8 cellular contexts compared by ENCODE assay signal in the genomic region with DNA sequence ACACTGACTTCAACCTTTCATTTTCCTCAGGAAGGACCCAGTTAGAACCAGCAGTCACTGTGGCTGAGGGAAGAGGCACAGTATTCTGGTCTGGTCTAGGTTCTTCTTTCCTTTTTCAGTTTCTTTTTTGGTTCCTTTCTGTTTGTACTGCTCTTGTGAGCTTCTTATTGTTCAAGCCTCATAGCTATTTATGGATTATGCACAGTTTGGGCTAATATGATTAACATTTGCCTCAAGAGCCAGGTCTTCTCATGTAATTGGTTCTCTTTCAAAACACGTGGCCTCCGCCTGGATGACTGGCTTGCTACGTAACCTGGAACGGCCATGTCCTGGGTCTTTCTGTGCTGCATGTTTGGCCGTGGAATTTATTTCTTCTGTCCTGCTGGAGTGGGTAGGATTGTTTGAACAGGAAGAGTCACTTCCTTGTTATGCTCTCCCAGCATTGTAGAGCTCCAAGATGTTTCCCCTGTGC. TPM values are rescaled to one million over a fixed set of nuclear protein-coding genes. Genes with fewer than 3 reads are reported as not detected.
DNase-seq lines count a peak whose midpoint lies in the region; ATAC-seq and TF ChIP-seq lines count a peak whose summit lies in the region.

No MANE protein-coding gene starts in this region.

- TF ChIP-seq POLR2A in stomach (IDR thresholded peaks at IDR 0.05): no peak

- in situ Hi-C loops in Panc1 (cut with HindIII; ENCODE audit: low pct_unique_long_range_greater_than_20kb, low sequenced_read_pairs): no loop called here

- BruUV-seq in Panc1 (replicated peaks; lab: Mats Ljungman, UMichigan): no TSS peak

- POLR2A ChIA-PET in Panc1 (lab: Charles Lee): interaction anchor here (0.6 to 1.0 kb wide), 2 partner anchors 30 to 793 kb away, joined by 3 to 4 read pairs; no protein-coding TSS in a partner anchor

- CTCF ChIA-PET in Panc1 (lab: Charles Lee): no interaction called here

- H3K4me1 ChIP-seq in Panc1 (ENCODE audit: control insufficient read depth, insufficient read depth, low read length): no peaks in the 10 kb centered on the region
- peaks cover 4 to 74% (median 42%) of the 10 kb centered on the region in 9 donors for H3K4me1 ChIP-seq in heart right ventricle
- H3K4me1 ChIP-seq in stomach: peaks cover 0 to 30% (median 12%) of the 10 kb centered on the region in 4 donors

- intact Hi-C loops in Panc1 (cut with micrococcal nuclease; ENCODE audit: unreplicated experiment) (no loop called here), heart right ventricle (cut with DNase I) (loop anchor here in 2 of 10 donors (5.0 to 10.0 kb wide), 3 partner anchors 37 to 201 kb away; a partner anchor contains a TSS), stomach (cut with DNase I; ENCODE audit: low total_unique reads) (no loop called here)

- H3K27ac ChIP-seq in Panc1 (ENCODE audit: low read length): peak overlapping the region; percentile 29; the same call in 1 of the 2 replicates
- peak overlapping the region; percentile 4 to 83 (median 74) for H3K27ac ChIP-seq in heart right ventricle
- H3K27ac ChIP-seq in stomach: peak overlapping the region in 4 of 5 donors; percentile 52 to 73 (median 61)

- ATAC-seq in GM18519 (IDR thresholded peaks at IDR 0.05; ENCODE audit: low FRiP score, unreplicated experiment) (peak; percentile 97), HG02763 (IDR thresholded peaks at IDR 0.05; ENCODE audit: unreplicated experiment) (peak; percentile 98), Panc1 (peak; percentile 93), heart right ventricle (peak; percentile 65 to 93 (median 88))

- TF ChIP-seq CTCF in Panc1 (IDR thresholded peaks at IDR 0.05) (no peak), heart right ventricle (IDR thresholded peaks at IDR 0.05) (no peak), stomach (IDR thresholded peaks at IDR 0.05) (no peak)

- no peak for TF ChIP-seq EP300 in stomach (IDR thresholded peaks at IDR 0.05)

- H3K36me3 ChIP-seq in Panc1 (ENCODE audit: control insufficient read depth, insufficient read depth, low read length): no peaks in the 10 kb centered on the region
- H3K36me3 ChIP-seq in heart right ventricle: no peaks in the 10 kb centered on the region
- H3K36me3 ChIP-seq in stomach: no peaks in the 10 kb centered on the region

- H3K9me3 ChIP-seq in Panc1 (ENCODE audit: control insufficient read depth, insufficient read depth, low read depth, low read length): no peaks in the 10 kb centered on the region
- H3K9me3 ChIP-seq in heart right ventricle: no peaks in the 10 kb centered on the region
- H3K9me3 ChIP-seq in stomach: no peaks in the 10 kb centered on the region

- no peaks in the 10 kb centered on the region for H3K27me3 ChIP-seq in Panc1 (ENCODE audit: control insufficient read depth, insufficient read depth, low read length)
- H3K27me3 ChIP-seq in heart right ventricle: no peaks in the 10 kb centered on the region
- no peaks in the 10 kb centered on the region for H3K27me3 ChIP-seq in stomach

- 31 to 56% methylated on average over 5 of the region's 5 CpGs for WGBS in heart right ventricle, 2 donors
- 40 to 64% (median 47%) methylated on average over 5 of the region's 5 CpGs for WGBS in stomach, 5 donors

- H3K4me3 ChIP-seq in Panc1 (ENCODE audit: low read depth in 2 of 2, low read length in 2 of 2) (peak overlapping the region in 1 of 2 experiments; percentile 8; a peak in 1 of 4 replicates), heart right ventricle (peak overlapping the region in 8 of 10 donors; percentile 5 to 40 (median 34)), stomach (peak overlapping the region in 2 of 4 donors; percentile 19 to 29)

- DNase-seq in Panc1 (ENCODE audit: low read depth, low spot score): peak; percentile 15
- DNase-seq in heart right ventricle: peak; percentile 14 to 67
- peak; percentile 27 for DNase-seq in stomach
- no peak for DNase-seq in NCI-H128 (lab: John Stamatoyannopoulos, UW; ENCODE audit: unreplicated experiment)
- DNase-seq in retina: no peak
- DNase-seq in NCI-H526 (lab: John Stamatoyannopoulos, UW): no peak

RNA-seq across cellular contexts. Expression of a gene that starts 43.3 kb away (rescaled TPM):
- total RNA-seq in Panc1 (2021; ENCODE audit: unreplicated experiment): 1.1 TPM
- 0.57 TPM for polyA plus RNA-seq in Panc1 (2012; ENCODE audit: insufficient read length)
- total RNA-seq in heart right ventricle: 10 to 100 TPM; 22.0 to 41.1 (median 28.6) TPM
- 1 to 10 TPM; 3.2 to 8.1 TPM for polyA plus RNA-seq in heart right ventricle
- 100 to 1,000 TPM in 1 of 5 donors, 10 to 100 TPM in 3, 1 to 10 TPM in 1; 8.4 to 103 (median 32.1) TPM for total RNA-seq in stomach
- polyA plus RNA-seq in stomach: 1 to 10 TPM; 2.0 to 3.8 (median 3.7) TPM

Comparison
In these comparisons a context has a peak if more than half of its experiments do, and no peak if none do; other contexts are left out.
1. DNase-seq: peak in Panc1 (single experiment), heart right ventricle (2 of 2) and stomach (single experiment); none in NCI-H128 (single experiment), retina (single experiment) and NCI-H526 (0 of 2).
2. Peak in every context shown above with its lines, with median percentiles within 50 percentile points of each other: ATAC-seq and H3K27ac ChIP-seq.